8 cellular contexts compared by ENCODE assay signal in the genomic region with DNA sequence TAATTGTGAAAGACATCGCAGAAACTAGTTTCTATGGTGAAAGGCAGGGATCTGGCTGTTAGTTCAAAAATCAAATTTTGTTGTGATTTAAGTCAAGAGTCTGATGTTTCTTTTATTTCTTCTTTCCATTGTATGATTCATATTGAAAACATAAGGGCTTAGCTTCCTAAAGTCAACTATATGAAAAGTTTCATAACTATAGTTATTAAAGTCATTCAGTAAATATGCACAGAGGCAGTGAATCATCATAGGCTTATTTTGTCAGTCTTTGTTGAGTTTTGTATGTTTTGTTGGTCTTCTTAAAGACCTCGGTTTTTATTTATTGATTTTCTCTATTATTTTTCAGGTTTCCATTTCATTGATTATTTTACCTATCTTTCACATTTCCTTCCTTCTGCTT. TPM values are rescaled to one million over a fixed set of nuclear protein-coding genes. Genes with fewer than 3 reads are reported as not detected.
"Had no signal": no experiment of that assay in that cellular context is flagged by ENCODE, and none has a peak within 500 bp of the region (broad histone marks: within the 10 kb centered on the region; RNA-seq: fewer than 3 reads in every experiment).

No MANE protein-coding gene starts in this region.

RNA-seq across cellular contexts. Expression of a gene that starts 29.5 kb away (rescaled TPM):
- total RNA-seq: LHCN-M2, MCF 10A, NCI-H460, OCI-LY7, Peyer's patch, Right ventricle myocardium inferior, SJCRH30, SK-MEL-5 had no signal

RNA-seq across cellular contexts. Expression of a gene that starts 55.1 kb away (rescaled TPM):
- total RNA-seq: LHCN-M2, MCF 10A, NCI-H460, OCI-LY7, Peyer's patch, Right ventricle myocardium inferior, SJCRH30, SK-MEL-5 had no signal
